Comparison of ENCODE assay signal across 8 cellular contexts in genomic region chr2:9770308-9771100, GRCh38.
DNase-seq lines count a peak whose midpoint lies in the region; ATAC-seq and TF ChIP-seq lines count a peak whose summit lies in the region.

No MANE protein-coding gene starts in this region.

- WGBS in lung, 2 donors = 60 to 76% methylated on average over 27 of the region's 27 CpGs

- peaks cover 2% of the 10 kb centered on the region for H3K27me3 Mint-ChIP-seq in activated CD4-positive, alpha-beta T cell treated with anti-CD3 and anti-CD28 coated beads, Interleukin-2, amount 10 ng/mL, durations not matched to agents 24 days and 14 days
- no peaks in the 10 kb centered on the region for H3K27me3 Mint-ChIP-seq in effector memory CD8-positive, alpha-beta T cell

- no peak overlapping the region for H3K27ac Mint-ChIP-seq in activated CD4-positive, alpha-beta T cell treated with anti-CD3 and anti-CD28 coated beads, Interleukin-2, amount 10 ng/mL, durations not matched to agents 24 days and 14 days
- peak overlapping the region in 1 of 2 donors; percentile 72 for H3K27ac Mint-ChIP-seq in effector memory CD8-positive, alpha-beta T cell

- ATAC-seq in effector memory CD8-positive, alpha-beta T cell (replicated peaks) = peak; percentile 68
- ATAC-seq in lung (ENCODE audit: insufficient read depth, low FRiP score) (peak; percentile 63), GM21367 (IDR thresholded peaks at IDR 0.05; ENCODE audit: unreplicated experiment) (no peak)

- H3K4me1 ChIP-seq in lung (ENCODE audit: control insufficient read depth in 2 of 2, insufficient read depth in 2 of 2, low read length in 2 of 2) = peaks cover 0 to 5% of the 10 kb centered on the region in 2 donors

- no peak overlapping the region for H3K4me3 Mint-ChIP-seq in activated CD4-positive, alpha-beta T cell treated with anti-CD3 and anti-CD28 coated beads, Interleukin-2, amount 10 ng/mL, durations not matched to agents 24 days and 14 days
- no peak overlapping the region for H3K4me3 Mint-ChIP-seq in effector memory CD8-positive, alpha-beta T cell

- peak; percentile 75 for TF ChIP-seq CTCF in AG09319 (IDR thresholded peaks at IDR 0.05; ENCODE audit: low read depth, low read length)
- peak; percentile 29 for TF ChIP-seq CTCF in lung (IDR thresholded peaks at IDR 0.05; ENCODE audit: control extremely low read depth, extremely low read depth)

- peaks cover 20% of the 10 kb centered on the region for H3K4me1 Mint-ChIP-seq in activated CD4-positive, alpha-beta T cell treated with anti-CD3 and anti-CD28 coated beads, Interleukin-2, amount 10 ng/mL, durations not matched to agents 24 days and 14 days
- H3K4me1 Mint-ChIP-seq in effector memory CD8-positive, alpha-beta T cell (ENCODE audit: low read depth in 2 of 2) = peaks cover 10 to 18% of the 10 kb centered on the region in 2 donors

- no peaks in the 10 kb centered on the region for H3K9me3 ChIP-seq in lung (ENCODE audit: control insufficient read depth in 2 of 2, insufficient read depth in 1 of 2, low read length in 1 of 2)

- no peak overlapping the region for H3K4me3 ChIP-seq in lung

- H3K27me3 ChIP-seq in lung (ENCODE audit: control insufficient read depth, insufficient read depth) = no peaks in the 10 kb centered on the region

- DNase-seq in AG09319 (ENCODE audit: extremely low read depth, low read depth) (peak; percentile 20), GM19238 (ENCODE audit: insufficient read length, low spot score) (peak; percentile 53), NCI-H226 (peak; percentile 40), lung (ENCODE audit: low spot score) (peak; percentile 54), superior temporal gyrus (ENCODE audit: extremely low spot score) (peak; percentile 87)
- DNase-seq in activated CD4-positive, alpha-beta T cell treated with anti-CD3 and anti-CD28 coated beads, Interleukin-2, amount 10 ng/mL, durations not matched to agents 24 days and 14 days = peak; percentile 86
- peak; percentile 50 to 58 (median 55) for DNase-seq in effector memory CD8-positive, alpha-beta T cell

- intact Hi-C loops in activated CD4-positive, alpha-beta T cell treated with anti-CD3 and anti-CD28 coated beads, Interleukin-2, amount 10 ng/mL, durations not matched to agents 24 days and 14 days (cut with micrococcal nuclease) = loop anchor here (1.0 kb wide), 2 partner anchors 10 to 29 kb away; no protein-coding TSS in a partner anchor

- no peaks in the 10 kb centered on the region for H3K36me3 ChIP-seq in lung (ENCODE audit: control insufficient read depth in 2 of 2, insufficient read depth in 2 of 2, low read length in 2 of 2)

- H3K36me3 Mint-ChIP-seq in activated CD4-positive, alpha-beta T cell treated with anti-CD3 and anti-CD28 coated beads, Interleukin-2, amount 10 ng/mL, durations not matched to agents 24 days and 14 days (ENCODE audit: low read depth) = no peaks in the 10 kb centered on the region
- H3K36me3 Mint-ChIP-seq in effector memory CD8-positive, alpha-beta T cell (ENCODE audit: insufficient read depth) = no peaks in the 10 kb centered on the region

- H3K27ac ChIP-seq in lung (ENCODE audit: low read depth in 1 of 2, low read length in 1 of 2) = peak overlapping the region in 1 of 2 donors; percentile 18

- H3K9me3 Mint-ChIP-seq in activated CD4-positive, alpha-beta T cell treated with anti-CD3 and anti-CD28 coated beads, Interleukin-2, amount 10 ng/mL, durations not matched to agents 24 days and 14 days = no peaks in the 10 kb centered on the region
- no peaks in the 10 kb centered on the region for H3K9me3 Mint-ChIP-seq in effector memory CD8-positive, alpha-beta T cell

Comparison
In these comparisons a context has a peak if more than half of its experiments do, and no peak if none do; other contexts are left out.
1. DNase-seq: peak in every context shown above with its lines; median percentile 87 in superior temporal gyrus; 86 in activated CD4-positive, alpha-beta T cell treated with anti-CD3 and anti-CD28 coated beads, Interleukin-2, amount 10 ng/mL, durations not matched to agents 24 days and 14 days; 55 in effector memory CD8-positive, alpha-beta T cell; 54 in lung; 53 in GM19238; 40 in NCI-H226; 20 in AG09319.